1 cellular context compared by ENCODE assay signal in the genomic region with DNA sequence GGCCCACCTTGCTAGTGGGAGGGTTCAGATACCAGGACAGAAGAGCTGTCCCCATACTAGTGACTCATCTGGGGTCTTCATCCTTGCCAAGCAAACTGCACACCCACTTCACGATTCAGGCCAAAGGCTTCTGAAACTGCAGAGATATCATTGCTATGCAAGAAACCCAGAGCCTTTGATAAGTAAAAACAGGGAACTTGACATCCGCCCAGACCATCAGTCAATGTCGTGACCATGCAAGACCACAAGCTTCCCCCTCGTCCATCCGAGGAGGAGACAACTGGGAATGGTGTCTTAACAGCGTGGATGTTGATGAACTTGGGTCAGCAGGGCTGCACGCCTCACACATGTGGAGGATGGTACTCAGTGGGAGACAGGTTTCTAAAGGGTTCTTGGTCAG.
A peak's percentile ranks its signal among the peaks of the same experiment; 100 is the strongest.
TF ChIP-seq lines count a peak whose summit lies in the region.

No MANE protein-coding gene starts in this region.

TF ChIP-seq in K562, 482 proteins besides CTCF, POLR2A, EP300 and RAD21 (continued from another document and continues in another):
- TF ChIP-seq ATF4 (CRISPR knock-in tag; IDR thresholded peaks at IDR 0.05): 0 out of 2 replicates have a peak, but pooled peaks have one; percentile 43
- TF ChIP-seq TRIM28 (IDR thresholded peaks at IDR 0.05): no peak
- no peak for TF ChIP-seq E2F1 (CRISPR knock-in tag; IDR thresholded peaks at IDR 0.05)
- no peak for TF ChIP-seq ZNF184 (CRISPR knock-in tag; IDR thresholded peaks at IDR 0.05)
- no peak for TF ChIP-seq PHB (CRISPR knock-in tag; IDR thresholded peaks at IDR 0.05)
- TF ChIP-seq, protein P1, sequence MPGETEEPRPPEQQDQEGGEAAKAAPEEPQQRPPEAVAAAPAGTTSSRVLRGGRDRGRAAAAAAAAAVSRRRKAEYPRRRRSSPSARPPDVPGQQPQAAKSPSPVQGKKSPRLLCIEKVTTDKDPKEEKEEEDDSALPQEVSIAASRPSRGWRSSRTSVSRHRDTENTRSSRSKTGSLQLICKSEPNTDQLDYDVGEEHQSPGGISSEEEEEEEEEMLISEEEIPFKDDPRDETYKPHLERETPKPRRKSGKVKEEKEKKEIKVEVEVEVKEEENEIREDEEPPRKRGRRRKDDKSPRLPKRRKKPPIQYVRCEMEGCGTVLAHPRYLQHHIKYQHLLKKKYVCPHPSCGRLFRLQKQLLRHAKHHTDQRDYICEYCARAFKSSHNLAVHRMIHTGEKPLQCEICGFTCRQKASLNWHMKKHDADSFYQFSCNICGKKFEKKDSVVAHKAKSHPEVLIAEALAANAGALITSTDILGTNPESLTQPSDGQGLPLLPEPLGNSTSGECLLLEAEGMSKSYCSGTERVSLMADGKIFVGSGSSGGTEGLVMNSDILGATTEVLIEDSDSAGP (CRISPR knock-in tag; IDR thresholded peaks at IDR 0.05): no peak
- no peak for TF ChIP-seq CHD1 (IDR thresholded peaks at IDR 0.05; ENCODE audit: low read length)
- TF ChIP-seq ETV5 (CRISPR knock-in tag; IDR thresholded peaks at IDR 0.05; ENCODE audit: low read depth): no peak
- TF ChIP-seq EP400 (IDR thresholded peaks at IDR 0.05): 0 out of 2 replicates have a peak, but pooled peaks have one; percentile 23
- no peak for TF ChIP-seq ZNF347 (CRISPR knock-in tag; IDR thresholded peaks at IDR 0.05; ENCODE audit: low read depth)
- no peak for TF ChIP-seq CEBPG (CRISPR knock-in tag; IDR thresholded peaks at IDR 0.05)
- TF ChIP-seq CEBPG (tag; conservative IDR thresholded peaks at IDR 0.05 in 1 of 2, IDR thresholded peaks at IDR 0.05 in 1 of 2): no peak
- TF ChIP-seq, protein P2, sequence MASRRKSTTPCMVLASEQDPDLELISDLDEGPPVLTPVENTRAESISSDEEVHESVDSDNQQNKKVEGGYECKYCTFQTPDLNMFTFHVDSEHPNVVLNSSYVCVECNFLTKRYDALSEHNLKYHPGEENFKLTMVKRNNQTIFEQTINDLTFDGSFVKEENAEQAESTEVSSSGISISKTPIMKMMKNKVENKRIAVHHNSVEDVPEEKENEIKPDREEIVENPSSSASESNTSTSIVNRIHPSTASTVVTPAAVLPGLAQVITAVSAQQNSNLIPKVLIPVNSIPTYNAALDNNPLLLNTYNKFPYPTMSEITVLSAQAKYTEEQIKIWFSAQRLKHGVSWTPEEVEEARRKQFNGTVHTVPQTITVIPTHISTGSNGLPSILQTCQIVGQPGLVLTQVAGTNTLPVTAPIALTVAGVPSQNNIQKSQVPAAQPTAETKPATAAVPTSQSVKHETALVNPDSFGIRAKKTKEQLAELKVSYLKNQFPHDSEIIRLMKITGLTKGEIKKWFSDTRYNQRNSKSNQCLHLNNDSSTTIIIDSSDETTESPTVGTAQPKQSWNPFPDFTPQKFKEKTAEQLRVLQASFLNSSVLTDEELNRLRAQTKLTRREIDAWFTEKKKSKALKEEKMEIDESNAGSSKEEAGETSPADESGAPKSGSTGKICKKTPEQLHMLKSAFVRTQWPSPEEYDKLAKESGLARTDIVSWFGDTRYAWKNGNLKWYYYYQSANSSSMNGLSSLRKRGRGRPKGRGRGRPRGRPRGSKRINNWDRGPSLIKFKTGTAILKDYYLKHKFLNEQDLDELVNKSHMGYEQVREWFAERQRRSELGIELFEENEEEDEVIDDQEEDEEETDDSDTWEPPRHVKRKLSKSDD (conservative IDR thresholded peaks at IDR 0.05; ENCODE audit: low read length): no peak
- peak; percentile 62 for TF ChIP-seq MAFG (tag; conservative IDR thresholded peaks at IDR 0.05)
- no peak for TF ChIP-seq ERF (CRISPR knock-in tag; IDR thresholded peaks at IDR 0.05)
- TF ChIP-seq EGR1 (conservative IDR thresholded peaks at IDR 0.05): no peak
- TF ChIP-seq TAF15 (IDR thresholded peaks at IDR 0.05; ENCODE audit: low read depth, low read length): no peak
- TF ChIP-seq, protein P3, sequence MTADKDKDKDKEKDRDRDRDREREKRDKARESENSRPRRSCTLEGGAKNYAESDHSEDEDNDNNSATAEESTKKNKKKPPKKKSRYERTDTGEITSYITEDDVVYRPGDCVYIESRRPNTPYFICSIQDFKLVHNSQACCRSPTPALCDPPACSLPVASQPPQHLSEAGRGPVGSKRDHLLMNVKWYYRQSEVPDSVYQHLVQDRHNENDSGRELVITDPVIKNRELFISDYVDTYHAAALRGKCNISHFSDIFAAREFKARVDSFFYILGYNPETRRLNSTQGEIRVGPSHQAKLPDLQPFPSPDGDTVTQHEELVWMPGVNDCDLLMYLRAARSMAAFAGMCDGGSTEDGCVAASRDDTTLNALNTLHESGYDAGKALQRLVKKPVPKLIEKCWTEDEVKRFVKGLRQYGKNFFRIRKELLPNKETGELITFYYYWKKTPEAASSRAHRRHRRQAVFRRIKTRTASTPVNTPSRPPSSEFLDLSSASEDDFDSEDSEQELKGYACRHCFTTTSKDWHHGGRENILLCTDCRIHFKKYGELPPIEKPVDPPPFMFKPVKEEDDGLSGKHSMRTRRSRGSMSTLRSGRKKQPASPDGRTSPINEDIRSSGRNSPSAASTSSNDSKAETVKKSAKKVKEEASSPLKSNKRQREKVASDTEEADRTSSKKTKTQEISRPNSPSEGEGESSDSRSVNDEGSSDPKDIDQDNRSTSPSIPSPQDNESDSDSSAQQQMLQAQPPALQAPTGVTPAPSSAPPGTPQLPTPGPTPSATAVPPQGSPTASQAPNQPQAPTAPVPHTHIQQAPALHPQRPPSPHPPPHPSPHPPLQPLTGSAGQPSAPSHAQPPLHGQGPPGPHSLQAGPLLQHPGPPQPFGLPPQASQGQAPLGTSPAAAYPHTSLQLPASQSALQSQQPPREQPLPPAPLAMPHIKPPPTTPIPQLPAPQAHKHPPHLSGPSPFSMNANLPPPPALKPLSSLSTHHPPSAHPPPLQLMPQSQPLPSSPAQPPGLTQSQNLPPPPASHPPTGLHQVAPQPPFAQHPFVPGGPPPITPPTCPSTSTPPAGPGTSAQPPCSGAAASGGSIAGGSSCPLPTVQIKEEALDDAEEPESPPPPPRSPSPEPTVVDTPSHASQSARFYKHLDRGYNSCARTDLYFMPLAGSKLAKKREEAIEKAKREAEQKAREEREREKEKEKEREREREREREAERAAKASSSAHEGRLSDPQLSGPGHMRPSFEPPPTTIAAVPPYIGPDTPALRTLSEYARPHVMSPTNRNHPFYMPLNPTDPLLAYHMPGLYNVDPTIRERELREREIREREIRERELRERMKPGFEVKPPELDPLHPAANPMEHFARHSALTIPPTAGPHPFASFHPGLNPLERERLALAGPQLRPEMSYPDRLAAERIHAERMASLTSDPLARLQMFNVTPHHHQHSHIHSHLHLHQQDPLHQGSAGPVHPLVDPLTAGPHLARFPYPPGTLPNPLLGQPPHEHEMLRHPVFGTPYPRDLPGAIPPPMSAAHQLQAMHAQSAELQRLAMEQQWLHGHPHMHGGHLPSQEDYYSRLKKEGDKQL (CRISPR knock-in tag; IDR thresholded peaks at IDR 0.05; ENCODE audit: borderline replicate concordance): no peak
- TF ChIP-seq STAT5B (CRISPR knock-in tag; IDR thresholded peaks at IDR 0.05): no peak
- TF ChIP-seq SMAD4 (CRISPR knock-in tag; conservative IDR thresholded peaks at IDR 0.05): 0 out of 2 replicates have a peak, but pooled peaks have one; percentile 48
- TF ChIP-seq EHMT2 (IDR thresholded peaks at IDR 0.05): 0 out of 2 replicates have a peak, but pooled peaks have one; percentile 28
- no peak for TF ChIP-seq BRCA1 (IDR thresholded peaks at IDR 0.05)
- no peak for TF ChIP-seq BRCA1 (CRISPR knock-in tag; IDR thresholded peaks at IDR 0.05)
- no peak for TF ChIP-seq ASH1L (IDR thresholded peaks at IDR 0.05; ENCODE audit: borderline replicate concordance, low read depth, partially characterized antibody)
- TF ChIP-seq BHLHE40 (IDR thresholded peaks at IDR 0.05; ENCODE audit: low read length): peak; percentile 58
- no peak for TF ChIP-seq COPS2 (conservative IDR thresholded peaks at IDR 0.05)
- TF ChIP-seq DPF2 (IDR thresholded peaks at IDR 0.05): peak; percentile 89
- TF ChIP-seq ZBTB12 (CRISPR knock-in tag; IDR thresholded peaks at IDR 0.05): no peak
- TF ChIP-seq, protein P4, sequence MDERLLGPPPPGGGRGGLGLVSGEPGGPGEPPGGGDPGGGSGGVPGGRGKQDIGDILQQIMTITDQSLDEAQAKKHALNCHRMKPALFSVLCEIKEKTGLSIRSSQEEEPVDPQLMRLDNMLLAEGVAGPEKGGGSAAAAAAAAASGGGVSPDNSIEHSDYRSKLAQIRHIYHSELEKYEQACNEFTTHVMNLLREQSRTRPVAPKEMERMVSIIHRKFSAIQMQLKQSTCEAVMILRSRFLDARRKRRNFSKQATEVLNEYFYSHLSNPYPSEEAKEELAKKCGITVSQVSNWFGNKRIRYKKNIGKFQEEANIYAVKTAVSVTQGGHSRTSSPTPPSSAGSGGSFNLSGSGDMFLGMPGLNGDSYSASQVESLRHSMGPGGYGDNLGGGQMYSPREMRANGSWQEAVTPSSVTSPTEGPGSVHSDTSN (CRISPR knock-in tag; IDR thresholded peaks at IDR 0.05; ENCODE audit: low read depth): peak; percentile 76
- TF ChIP-seq, protein P4 (tag; conservative IDR thresholded peaks at IDR 0.05; ENCODE audit: low read depth): peak; percentile 93
- TF ChIP-seq ZNF124 (CRISPR knock-in tag; IDR thresholded peaks at IDR 0.05): no peak
- TF ChIP-seq, protein P5, sequence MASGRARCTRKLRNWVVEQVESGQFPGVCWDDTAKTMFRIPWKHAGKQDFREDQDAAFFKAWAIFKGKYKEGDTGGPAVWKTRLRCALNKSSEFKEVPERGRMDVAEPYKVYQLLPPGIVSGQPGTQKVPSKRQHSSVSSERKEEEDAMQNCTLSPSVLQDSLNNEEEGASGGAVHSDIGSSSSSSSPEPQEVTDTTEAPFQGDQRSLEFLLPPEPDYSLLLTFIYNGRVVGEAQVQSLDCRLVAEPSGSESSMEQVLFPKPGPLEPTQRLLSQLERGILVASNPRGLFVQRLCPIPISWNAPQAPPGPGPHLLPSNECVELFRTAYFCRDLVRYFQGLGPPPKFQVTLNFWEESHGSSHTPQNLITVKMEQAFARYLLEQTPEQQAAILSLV (tag; IDR thresholded peaks at IDR 0.05): no peak
- TF ChIP-seq SMAD2 (IDR thresholded peaks at IDR 0.05; ENCODE audit: low read depth, low read length): no peak
- TF ChIP-seq ZNF3 (CRISPR knock-in tag; IDR thresholded peaks at IDR 0.05): no peak
- no peak for TF ChIP-seq KHSRP (IDR thresholded peaks at IDR 0.05)
- no peak for TF ChIP-seq DACH1 (IDR thresholded peaks at IDR 0.05; ENCODE audit: partially characterized antibody)
- no peak for TF ChIP-seq ZNF717 (CRISPR knock-in tag; IDR thresholded peaks at IDR 0.05)
- TF ChIP-seq, protein P6, sequence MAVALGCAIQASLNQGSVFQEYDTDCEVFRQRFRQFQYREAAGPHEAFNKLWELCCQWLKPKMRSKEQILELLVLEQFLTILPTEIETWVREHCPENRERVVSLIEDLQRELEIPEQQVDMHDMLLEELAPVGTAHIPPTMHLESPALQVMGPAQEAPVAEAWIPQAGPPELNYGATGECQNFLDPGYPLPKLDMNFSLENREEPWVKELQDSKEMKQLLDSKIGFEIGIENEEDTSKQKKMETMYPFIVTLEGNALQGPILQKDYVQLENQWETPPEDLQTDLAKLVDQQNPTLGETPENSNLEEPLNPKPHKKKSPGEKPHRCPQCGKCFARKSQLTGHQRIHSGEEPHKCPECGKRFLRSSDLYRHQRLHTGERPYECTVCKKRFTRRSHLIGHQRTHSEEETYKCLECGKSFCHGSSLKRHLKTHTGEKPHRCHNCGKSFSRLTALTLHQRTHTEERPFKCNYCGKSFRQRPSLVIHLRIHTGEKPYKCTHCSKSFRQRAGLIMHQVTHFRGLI (CRISPR knock-in tag; IDR thresholded peaks at IDR 0.05): no peak
- TF ChIP-seq, protein P7, sequence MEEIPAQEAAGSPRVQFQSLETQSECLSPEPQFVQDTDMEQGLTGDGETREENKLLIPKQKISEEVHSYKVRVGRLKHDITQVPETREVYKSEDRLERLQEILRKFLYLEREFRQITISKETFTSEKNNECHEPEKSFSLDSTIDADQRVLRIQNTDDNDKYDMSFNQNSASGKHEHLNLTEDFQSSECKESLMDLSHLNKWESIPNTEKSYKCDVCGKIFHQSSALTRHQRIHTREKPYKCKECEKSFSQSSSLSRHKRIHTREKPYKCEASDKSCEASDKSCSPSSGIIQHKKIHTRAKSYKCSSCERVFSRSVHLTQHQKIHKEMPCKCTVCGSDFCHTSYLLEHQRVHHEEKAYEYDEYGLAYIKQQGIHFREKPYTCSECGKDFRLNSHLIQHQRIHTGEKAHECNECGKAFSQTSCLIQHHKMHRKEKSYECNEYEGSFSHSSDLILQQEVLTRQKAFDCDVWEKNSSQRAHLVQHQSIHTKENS (CRISPR knock-in tag; IDR thresholded peaks at IDR 0.05): no peak
- TF ChIP-seq CREBBP (IDR thresholded peaks at IDR 0.05; ENCODE audit: low read depth, low read length): no peak
- no peak for TF ChIP-seq NONO (IDR thresholded peaks at IDR 0.05; ENCODE audit: low read depth in 2 of 2, low read length in 1 of 2)
- peak; percentile 63 for TF ChIP-seq FOSL1 (tag; conservative IDR thresholded peaks at IDR 0.05)
- TF ChIP-seq ZFP1 (CRISPR knock-in tag; IDR thresholded peaks at IDR 0.05): no peak
- peak; percentile 51; the same call in 1 of the 2 replicates for TF ChIP-seq ZBTB17 (CRISPR knock-in tag; IDR thresholded peaks at IDR 0.05)
